In genomic region chr11:129639300-129639699, GRCh38 we compare ENCODE assay signal across 9 cellular contexts.
DNase-seq lines count a peak whose midpoint lies in the region; FAIRE-seq and TF ChIP-seq lines count a peak whose summit lies in the region.
"Had no signal": no experiment of that assay in that cellular context is flagged by ENCODE, and none has a peak within 500 bp of the region (broad histone marks: within the 10 kb centered on the region; RNA-seq: fewer than 3 reads in every experiment).

No MANE protein-coding gene starts in this region.

- H3K27ac ChIP-seq in small intestine (ENCODE audit: low read depth in 1 of 2, low read length in 1 of 2) (no peak overlapping the region), vagina (no peak overlapping the region)
- H3K27ac ChIP-seq: heart right ventricle had no signal

- H3K27me3 ChIP-seq in bronchial epithelial cell (ENCODE audit: control insufficient read depth, insufficient read depth, low read length) (no peaks in the 10 kb centered on the region), small intestine (ENCODE audit: control insufficient read depth in 2 of 2, insufficient read depth in 2 of 2, low read length in 2 of 2) (no peaks in the 10 kb centered on the region), vagina (no peaks in the 10 kb centered on the region)

- no peak overlapping the region for H3K4me3 ChIP-seq in bronchial epithelial cell (ENCODE audit: low read depth, low read length)
- no peak overlapping the region for H3K4me3 ChIP-seq in small intestine (ENCODE audit: low read depth in 1 of 2, low read length in 2 of 2)
- H3K4me3 ChIP-seq in vagina = no peak overlapping the region
- H3K4me3 ChIP-seq: heart right ventricle had no signal

- H3K9me3 ChIP-seq in small intestine (ENCODE audit: control insufficient read depth, low read depth) (no peaks in the 10 kb centered on the region), vagina (no peaks in the 10 kb centered on the region)
- H3K9me3 ChIP-seq: heart right ventricle had no signal

- 28 to 53% (median 51%) methylated on average over 2 of the region's 2 CpGs for whole genome bisulfite sequencing in small intestine, 3 donors

- intact Hi-C loops in vagina (cut with DNase I) = no loop called here

- FAIRE-seq in bronchial epithelial cell (lab: Jason Lieb, UNC) (peak; percentile 92), small intestine (lab: Jason Lieb, UNC) (no peak)

- peak; percentile 5 for DNase-seq in NOMO-1 treated with DMSO at 0.1 percent for 48 hours (lab: John Stamatoyannopoulos, UW; ENCODE audit: unreplicated experiment)
- DNase-seq in NOMO-1 (lab: John Stamatoyannopoulos, UW; ENCODE audit: unreplicated experiment in 2 of 2) = no peak
- DNase-seq in NCI-H69 (lab: John Stamatoyannopoulos, UW) = peak; percentile 24
- DNase-seq in bronchial epithelial cell (ENCODE audit: low read depth) = peak; percentile 100
- peak; percentile 13 for DNase-seq in small intestine
- DNase-seq in effector CD8-positive, alpha-beta T cell (lab: John Stamatoyannopoulos, UW) = no peak
- no peak for DNase-seq in vagina (ENCODE audit: extremely low spot score in 2 of 2)
- DNase-seq in NCI-H146 treated with DMSO at 0.1 percent for 48 hours (lab: John Stamatoyannopoulos, UW; ENCODE audit: unreplicated experiment) = no peak
- DNase-seq: heart right ventricle had no signal

- H3K4me1 ChIP-seq in small intestine (ENCODE audit: control insufficient read depth in 2 of 2, insufficient read depth in 1 of 2, low read depth in 1 of 2, low read length in 1 of 2) = no peaks in the 10 kb centered on the region
- H3K4me1 ChIP-seq in vagina = peaks cover 18% of the 10 kb centered on the region
- H3K4me1 ChIP-seq: heart right ventricle had no signal

- TF ChIP-seq CTCF in bronchial epithelial cell (IDR thresholded peaks at IDR 0.05; ENCODE audit: insufficient read depth, low read length, severe bottlenecking) (no peak), vagina (IDR thresholded peaks at IDR 0.05) (no peak)

- no peaks in the 10 kb centered on the region for H3K36me3 ChIP-seq in bronchial epithelial cell (ENCODE audit: control insufficient read depth, insufficient read depth, low read length)
- H3K36me3 ChIP-seq in small intestine (ENCODE audit: control insufficient read depth in 2 of 2, insufficient read depth in 2 of 2, low read length in 2 of 2) = no peaks in the 10 kb centered on the region
- no peaks in the 10 kb centered on the region for H3K36me3 ChIP-seq in vagina
- H3K36me3 ChIP-seq: heart right ventricle had no signal

- no peak for TF ChIP-seq POLR2A in vagina (IDR thresholded peaks at IDR 0.05)

Comparison
In these comparisons a context has a peak if more than half of its experiments do, and no peak if none do; other contexts are left out.
1. DNase-seq: peak in NOMO-1 treated with DMSO at 0.1 percent for 48 hours (single experiment), NCI-H69 (single experiment), bronchial epithelial cell (single experiment) and small intestine (single experiment); none in NOMO-1 (0 of 2), effector CD8-positive, alpha-beta T cell (single experiment), vagina (0 of 2) and NCI-H146 treated with DMSO at 0.1 percent for 48 hours (single experiment).